Comparison of ENCODE assay signal across 8 cellular contexts in genomic region chr12:57605308-57606015, GRCh38. TPM values are rescaled to one million over a fixed set of nuclear protein-coding genes. Genes with fewer than 3 reads are reported as not detected.
DNase-seq lines count a peak whose midpoint lies in the region; ATAC-seq lines count a peak whose summit lies in the region.

No MANE protein-coding gene starts in this region.

- peaks cover 40% of the 10 kb centered on the region for H3K4me1 ChIP-seq in stomach smooth muscle (ENCODE audit: control insufficient read depth, insufficient read depth, low read length)

- DNase-seq in NCI-H82 (lab: John Stamatoyannopoulos, UW), result peak; percentile 75
- no peak for DNase-seq in NCI-H82 treated with DMSO at 0.1 percent for 48 hours (lab: John Stamatoyannopoulos, UW; ENCODE audit: unreplicated experiment)
- no peak for DNase-seq in activated T-helper 2 cell treated with anti-CD3 and anti-CD28 coated beads, Interferon-gamma antibody, Interleukin-2, Interleukin-4, amounts not matched to agents 10 μg/mL and 5 μg/mL and 100 μg/mL, durations not matched to agents 14 hours and 24 hours and 36 hours (ENCODE audit: low spot score)
- DNase-seq in immature natural killer cell, result no peak
- no peak for DNase-seq in ureter (ENCODE audit: low spot score)
- DNase-seq in activated CD8-positive, alpha-beta memory T cell treated with anti-CD3 and anti-CD28 coated beads for 24 hours, result no peak

- H3K36me3 Mint-ChIP-seq in activated T-helper 2 cell treated with anti-CD3 and anti-CD28 coated beads, Interferon-gamma antibody, Interleukin-2, Interleukin-4, amounts not matched to agents 10 μg/mL and 5 μg/mL and 100 μg/mL, durations not matched to agents 14 hours and 24 hours and 36 hours (ENCODE audit: low read depth), result peaks cover 19% of the 10 kb centered on the region
- H3K36me3 Mint-ChIP-seq in immature natural killer cell, result peaks cover 14 to 29% (median 27%) of the 10 kb centered on the region in 3 donors

- H3K9ac ChIP-seq in stomach smooth muscle (ENCODE audit: low read length in 2 of 2), result peak overlapping the region; percentile 86 to 87

- H3K4me3 Mint-ChIP-seq in activated T-helper 2 cell treated with anti-CD3 and anti-CD28 coated beads, Interferon-gamma antibody, Interleukin-2, Interleukin-4, amounts not matched to agents 10 μg/mL and 5 μg/mL and 100 μg/mL, durations not matched to agents 14 hours and 24 hours and 36 hours (ENCODE audit: low read depth), result peak overlapping the region; percentile 74
- peak overlapping the region; percentile 83 to 95 (median 89) for H3K4me3 Mint-ChIP-seq in immature natural killer cell

- H3K9me3 Mint-ChIP-seq in activated T-helper 2 cell treated with anti-CD3 and anti-CD28 coated beads, Interferon-gamma antibody, Interleukin-2, Interleukin-4, amounts not matched to agents 10 μg/mL and 5 μg/mL and 100 μg/mL, durations not matched to agents 14 hours and 24 hours and 36 hours, result no peaks in the 10 kb centered on the region
- H3K9me3 Mint-ChIP-seq in immature natural killer cell, result no peaks in the 10 kb centered on the region

- H3K27me3 Mint-ChIP-seq in activated T-helper 2 cell treated with anti-CD3 and anti-CD28 coated beads, Interferon-gamma antibody, Interleukin-2, Interleukin-4, amounts not matched to agents 10 μg/mL and 5 μg/mL and 100 μg/mL, durations not matched to agents 14 hours and 24 hours and 36 hours (ENCODE audit: low read depth), result peaks cover 3% of the 10 kb centered on the region
- H3K27me3 Mint-ChIP-seq in immature natural killer cell (ENCODE audit: low read depth in 3 of 3), result peaks cover 0 to 4% (median 1%) of the 10 kb centered on the region in 3 donors

- H3K36me3 ChIP-seq in stomach smooth muscle (ENCODE audit: control insufficient read depth in 2 of 2, insufficient read depth in 2 of 2, low read length in 2 of 2), result peaks cover 9 to 25% of the 10 kb centered on the region in 2 donors

- peak overlapping the region; percentile 60 for H3K27ac Mint-ChIP-seq in activated T-helper 2 cell treated with anti-CD3 and anti-CD28 coated beads, Interferon-gamma antibody, Interleukin-2, Interleukin-4, amounts not matched to agents 10 μg/mL and 5 μg/mL and 100 μg/mL, durations not matched to agents 14 hours and 24 hours and 36 hours
- peak overlapping the region; percentile 31 to 95 (median 86) for H3K27ac Mint-ChIP-seq in immature natural killer cell

- ATAC-seq in HG03039 (IDR thresholded peaks at IDR 0.05; ENCODE audit: unreplicated experiment), result no peak

- H3K27me3 ChIP-seq in stomach smooth muscle (ENCODE audit: control insufficient read depth in 1 of 2, insufficient read depth in 2 of 2, low read length in 2 of 2), result no peaks in the 10 kb centered on the region

- peaks cover 12% of the 10 kb centered on the region for H3K4me1 Mint-ChIP-seq in activated T-helper 2 cell treated with anti-CD3 and anti-CD28 coated beads, Interferon-gamma antibody, Interleukin-2, Interleukin-4, amounts not matched to agents 10 μg/mL and 5 μg/mL and 100 μg/mL, durations not matched to agents 14 hours and 24 hours and 36 hours (ENCODE audit: low read depth)
- H3K4me1 Mint-ChIP-seq in immature natural killer cell, result peaks cover 46 to 57% of the 10 kb centered on the region in 2 donors

- H3K27ac ChIP-seq in stomach smooth muscle (ENCODE audit: low read length), result peak overlapping the region; percentile 98

- peak overlapping the region; percentile 85 to 89 for H3K4me3 ChIP-seq in stomach smooth muscle (ENCODE audit: low read length in 2 of 2)

- intact Hi-C loops in activated T-helper 2 cell treated with anti-CD3 and anti-CD28 coated beads, Interferon-gamma antibody, Interleukin-2, Interleukin-4, amounts not matched to agents 10 μg/mL and 5 μg/mL and 100 μg/mL, durations not matched to agents 14 hours and 24 hours and 36 hours (cut with micrococcal nuclease), result no loop called here

- H3K9me3 ChIP-seq in stomach smooth muscle (ENCODE audit: control insufficient read depth in 2 of 2, low read length in 2 of 2), result no peaks in the 10 kb centered on the region

RNA-seq across cellular contexts. Expression of gene DTX3, which starts 0.8 kb away (rescaled TPM):
- total RNA-seq in activated T-helper 2 cell treated with anti-CD3 and anti-CD28 coated beads, Interferon-gamma antibody, Interleukin-2, Interleukin-4, amounts not matched to agents 10 μg/mL and 5 μg/mL and 100 μg/mL, durations not matched to agents 14 hours and 24 hours and 36 hours, result 17.7 and 21.7 TPM in 2 replicates
- polyA plus RNA-seq in immature natural killer cell, result 10 to 100 TPM in 1 of 3 donors, 1 to 10 TPM in 2; 8.1 to 20.2 (median 9.5) TPM
- 40.0 TPM for total RNA-seq in ureter

RNA-seq across cellular contexts. Expression of gene ARHGEF25, which starts 5.8 kb away (rescaled TPM):
- total RNA-seq in activated T-helper 2 cell treated with anti-CD3 and anti-CD28 coated beads, Interferon-gamma antibody, Interleukin-2, Interleukin-4, amounts not matched to agents 10 μg/mL and 5 μg/mL and 100 μg/mL, durations not matched to agents 14 hours and 24 hours and 36 hours, result 1.9 and 2.3 TPM in 2 replicates
- under 1 TPM in 1 of 3 donors, not detected in 2; 0.27 TPM for polyA plus RNA-seq in immature natural killer cell
- 41.5 TPM for total RNA-seq in ureter

RNA-seq across cellular contexts. Expression of gene PIP4K2C, which starts 14.5 kb away (rescaled TPM):
- total RNA-seq in activated T-helper 2 cell treated with anti-CD3 and anti-CD28 coated beads, Interferon-gamma antibody, Interleukin-2, Interleukin-4, amounts not matched to agents 10 μg/mL and 5 μg/mL and 100 μg/mL, durations not matched to agents 14 hours and 24 hours and 36 hours, result 23.2 and 24.6 TPM in 2 replicates
- polyA plus RNA-seq in immature natural killer cell, result 10 to 100 TPM; 33.0 to 61.8 (median 54.1) TPM
- total RNA-seq in ureter, result 48.0 TPM

RNA-seq across cellular contexts. Expression of gene B4GALNT1, which starts 27.5 kb away (rescaled TPM):
- 10.8 and 11.3 TPM in 2 replicates for total RNA-seq in activated T-helper 2 cell treated with anti-CD3 and anti-CD28 coated beads, Interferon-gamma antibody, Interleukin-2, Interleukin-4, amounts not matched to agents 10 μg/mL and 5 μg/mL and 100 μg/mL, durations not matched to agents 14 hours and 24 hours and 36 hours
- polyA plus RNA-seq in immature natural killer cell, result not detected
- total RNA-seq in ureter, result 3.3 TPM

RNA-seq across cellular contexts. Expression of gene KIF5A, which starts 55.6 kb away (rescaled TPM):
- 3.0 and 3.4 TPM in 2 replicates for total RNA-seq in activated T-helper 2 cell treated with anti-CD3 and anti-CD28 coated beads, Interferon-gamma antibody, Interleukin-2, Interleukin-4, amounts not matched to agents 10 μg/mL and 5 μg/mL and 100 μg/mL, durations not matched to agents 14 hours and 24 hours and 36 hours
- polyA plus RNA-seq in immature natural killer cell, result not detected
- 0.99 TPM for total RNA-seq in ureter

Comparison
In these comparisons a context has a peak if more than half of its experiments do, and no peak if none do; other contexts are left out.
1. RNA of gene ARHGEF25, which starts 5.8 kb away (total RNA-seq): 41.5 TPM in ureter (single experiment); 1.9 to 2.3 TPM in activated T-helper 2 cell treated with anti-CD3 and anti-CD28 coated beads, Interferon-gamma antibody, Interleukin-2, Interleukin-4, amounts not matched to agents 10 μg/mL and 5 μg/mL and 100 μg/mL, durations not matched to agents 14 hours and 24 hours and 36 hours; every median in the first group is over 10 times any median in the second.